ENCODE assay signal across 1 cellular context in genomic region chr20:47726632-47727031, GRCh38.
TF ChIP-seq lines count a peak whose summit lies in the region.

No MANE protein-coding gene starts in this region.

TF ChIP-seq in GM12878, 131 proteins besides CTCF, POLR2A, EP300 and RAD21:
- TF ChIP-seq ZNF622 (IDR thresholded peaks at IDR 0.05) (no peak), SIX5 (IDR thresholded peaks at IDR 0.05; ENCODE audit: low read depth, low read length, severe bottlenecking) (no peak), MTA2 (IDR thresholded peaks at IDR 0.05; ENCODE audit: low read depth) (no peak), FOXM1 (IDR thresholded peaks at IDR 0.05; ENCODE audit: low read depth, low read length) (no peak), PML (IDR thresholded peaks at IDR 0.05; ENCODE audit: low read length) (no peak)
